2 cellular contexts compared by ENCODE assay signal in the genomic region with DNA sequence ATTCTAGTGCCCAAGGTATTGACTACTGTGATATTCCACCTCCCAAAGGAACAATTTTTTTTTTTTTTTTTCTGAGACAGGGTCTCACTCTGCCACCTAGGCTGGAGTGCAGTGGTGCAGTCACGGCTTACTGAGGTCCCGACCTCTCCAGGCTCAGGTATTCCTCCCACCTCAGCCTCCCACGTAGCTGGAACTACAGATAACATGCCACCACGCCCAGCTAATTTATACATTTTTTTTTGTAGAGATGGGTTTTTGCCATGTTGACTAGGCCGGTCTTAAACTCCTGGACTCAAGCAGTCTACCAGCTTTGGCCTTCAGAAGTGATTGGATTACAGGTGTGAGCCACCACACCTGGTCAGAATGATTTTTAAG.
TF ChIP-seq lines count a peak whose summit lies in the region.

No MANE protein-coding gene starts in this region.

TF ChIP-seq in SK-N-SH, 30 proteins besides CTCF, POLR2A, EP300 and RAD21 (continued from another document):
- TF ChIP-seq, protein P1, sequence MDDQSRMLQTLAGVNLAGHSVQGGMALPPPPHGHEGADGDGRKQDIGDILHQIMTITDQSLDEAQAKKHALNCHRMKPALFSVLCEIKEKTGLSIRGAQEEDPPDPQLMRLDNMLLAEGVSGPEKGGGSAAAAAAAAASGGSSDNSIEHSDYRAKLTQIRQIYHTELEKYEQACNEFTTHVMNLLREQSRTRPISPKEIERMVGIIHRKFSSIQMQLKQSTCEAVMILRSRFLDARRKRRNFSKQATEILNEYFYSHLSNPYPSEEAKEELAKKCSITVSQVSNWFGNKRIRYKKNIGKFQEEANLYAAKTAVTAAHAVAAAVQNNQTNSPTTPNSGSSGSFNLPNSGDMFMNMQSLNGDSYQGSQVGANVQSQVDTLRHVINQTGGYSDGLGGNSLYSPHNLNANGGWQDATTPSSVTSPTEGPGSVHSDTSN (IDR thresholded peaks at IDR 0.05) = no peak
- TF ChIP-seq, protein P2, sequence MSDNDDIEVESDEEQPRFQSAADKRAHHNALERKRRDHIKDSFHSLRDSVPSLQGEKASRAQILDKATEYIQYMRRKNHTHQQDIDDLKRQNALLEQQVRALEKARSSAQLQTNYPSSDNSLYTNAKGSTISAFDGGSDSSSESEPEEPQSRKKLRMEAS (IDR thresholded peaks at IDR 0.05; ENCODE audit: low read depth) = no peak
- no peak for TF ChIP-seq RCOR1 (IDR thresholded peaks at IDR 0.05; ENCODE audit: low read length)
- no peak for TF ChIP-seq SMC3 (IDR thresholded peaks at IDR 0.05; ENCODE audit: low read depth, low read length)
- no peak for TF ChIP-seq RXRA (IDR thresholded peaks at IDR 0.05; ENCODE audit: borderline replicate concordance, low read depth)
- TF ChIP-seq RFX5 (IDR thresholded peaks at IDR 0.05; ENCODE audit: low read length) = no peak
- no peak for TF ChIP-seq TCF12 (IDR thresholded peaks at IDR 0.05)
- TF ChIP-seq NRF1 (IDR thresholded peaks at IDR 0.05; ENCODE audit: low read depth, low read length) = no peak
- TF ChIP-seq, protein P3, sequence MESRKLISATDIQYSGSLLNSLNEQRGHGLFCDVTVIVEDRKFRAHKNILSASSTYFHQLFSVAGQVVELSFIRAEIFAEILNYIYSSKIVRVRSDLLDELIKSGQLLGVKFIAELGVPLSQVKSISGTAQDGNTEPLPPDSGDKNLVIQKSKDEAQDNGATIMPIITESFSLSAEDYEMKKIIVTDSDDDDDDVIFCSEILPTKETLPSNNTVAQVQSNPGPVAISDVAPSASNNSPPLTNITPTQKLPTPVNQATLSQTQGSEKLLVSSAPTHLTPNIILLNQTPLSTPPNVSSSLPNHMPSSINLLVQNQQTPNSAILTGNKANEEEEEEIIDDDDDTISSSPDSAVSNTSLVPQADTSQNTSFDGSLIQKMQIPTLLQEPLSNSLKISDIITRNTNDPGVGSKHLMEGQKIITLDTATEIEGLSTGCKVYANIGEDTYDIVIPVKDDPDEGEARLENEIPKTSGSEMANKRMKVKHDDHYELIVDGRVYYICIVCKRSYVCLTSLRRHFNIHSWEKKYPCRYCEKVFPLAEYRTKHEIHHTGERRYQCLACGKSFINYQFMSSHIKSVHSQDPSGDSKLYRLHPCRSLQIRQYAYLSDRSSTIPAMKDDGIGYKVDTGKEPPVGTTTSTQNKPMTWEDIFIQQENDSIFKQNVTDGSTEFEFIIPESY (IDR thresholded peaks at IDR 0.05; ENCODE audit: borderline replicate concordance, low read depth) = no peak
- TF ChIP-seq FOSL2 (IDR thresholded peaks at IDR 0.05; ENCODE audit: borderline replicate concordance, low read depth) = no peak
- no peak for TF ChIP-seq GATA2 (CRISPR knock-in tag; IDR thresholded peaks at IDR 0.05)
- TF ChIP-seq POLR2AphosphoS5 (IDR thresholded peaks at IDR 0.05; ENCODE audit: low read depth, low read length) = no peak

TF ChIP-seq in SK-N-SH treated with all-trans-retinoic acid at 6 μM for 48 hours, 23 proteins besides CTCF, POLR2A, EP300 and RAD21 (continued from another document):
- TF ChIP-seq, protein P4, sequence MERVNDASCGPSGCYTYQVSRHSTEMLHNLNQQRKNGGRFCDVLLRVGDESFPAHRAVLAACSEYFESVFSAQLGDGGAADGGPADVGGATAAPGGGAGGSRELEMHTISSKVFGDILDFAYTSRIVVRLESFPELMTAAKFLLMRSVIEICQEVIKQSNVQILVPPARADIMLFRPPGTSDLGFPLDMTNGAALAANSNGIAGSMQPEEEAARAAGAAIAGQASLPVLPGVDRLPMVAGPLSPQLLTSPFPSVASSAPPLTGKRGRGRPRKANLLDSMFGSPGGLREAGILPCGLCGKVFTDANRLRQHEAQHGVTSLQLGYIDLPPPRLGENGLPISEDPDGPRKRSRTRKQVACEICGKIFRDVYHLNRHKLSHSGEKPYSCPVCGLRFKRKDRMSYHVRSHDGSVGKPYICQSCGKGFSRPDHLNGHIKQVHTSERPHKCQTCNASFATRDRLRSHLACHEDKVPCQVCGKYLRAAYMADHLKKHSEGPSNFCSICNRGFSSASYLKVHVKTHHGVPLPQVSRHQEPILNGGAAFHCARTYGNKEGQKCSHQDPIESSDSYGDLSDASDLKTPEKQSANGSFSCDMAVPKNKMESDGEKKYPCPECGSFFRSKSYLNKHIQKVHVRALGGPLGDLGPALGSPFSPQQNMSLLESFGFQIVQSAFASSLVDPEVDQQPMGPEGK (CRISPR knock-in tag; IDR thresholded peaks at IDR 0.05; ENCODE audit: borderline replicate concordance) = no peak
- TF ChIP-seq TOX (CRISPR knock-in tag; IDR thresholded peaks at IDR 0.05; ENCODE audit: borderline replicate concordance) = no peak
- TF ChIP-seq ARNTL (CRISPR knock-in tag; IDR thresholded peaks at IDR 0.05; ENCODE audit: borderline replicate concordance, low read depth) = no peak
- no peak for TF ChIP-seq PPARA (CRISPR knock-in tag; IDR thresholded peaks at IDR 0.05; ENCODE audit: borderline replicate concordance)
- no peak for TF ChIP-seq ZNF8 (CRISPR knock-in tag; IDR thresholded peaks at IDR 0.05)
